ENCODE assay signal across 1 cellular context in the genomic region with DNA sequence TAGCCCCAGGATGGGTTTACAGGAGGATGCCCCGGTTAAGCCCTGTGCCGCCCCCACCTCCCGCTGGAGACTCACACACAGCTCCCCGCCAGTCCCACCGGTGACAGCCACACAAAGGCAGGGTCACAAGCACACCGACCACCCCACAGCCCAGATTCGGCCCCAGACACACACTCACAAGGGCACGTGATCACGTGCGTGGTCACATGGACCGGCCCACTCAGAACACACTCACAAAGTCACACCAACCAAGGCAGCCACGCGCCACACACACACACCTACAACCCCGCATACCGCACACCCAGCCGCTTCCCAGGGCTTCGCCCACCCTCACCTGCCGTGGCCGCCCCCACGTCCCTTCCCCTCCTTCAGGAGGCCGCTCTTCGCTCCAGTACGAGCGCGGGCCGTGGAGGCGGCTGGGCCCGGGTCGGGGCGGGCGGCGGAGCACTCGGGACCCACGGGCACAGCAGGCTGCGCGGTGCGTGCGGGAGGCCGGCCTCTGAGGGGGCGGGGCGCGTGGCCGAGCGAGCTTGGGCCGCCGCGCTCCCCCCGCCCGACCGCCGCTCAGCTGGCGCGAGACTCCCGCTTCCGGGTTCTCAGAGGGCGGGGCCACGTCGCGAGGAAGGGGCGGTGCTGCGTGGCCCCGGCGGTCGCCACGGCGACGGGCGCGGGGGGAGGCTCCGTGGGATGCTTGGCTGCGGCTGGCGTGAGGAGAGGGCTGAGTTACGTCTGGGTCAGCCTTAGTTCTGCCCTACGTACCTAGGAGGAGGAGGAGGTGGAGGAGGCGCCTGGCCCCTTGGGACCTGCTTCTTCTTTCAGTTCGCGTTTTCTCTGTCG.
TF ChIP-seq lines count a peak whose summit lies in the region.

A gene with protein sequence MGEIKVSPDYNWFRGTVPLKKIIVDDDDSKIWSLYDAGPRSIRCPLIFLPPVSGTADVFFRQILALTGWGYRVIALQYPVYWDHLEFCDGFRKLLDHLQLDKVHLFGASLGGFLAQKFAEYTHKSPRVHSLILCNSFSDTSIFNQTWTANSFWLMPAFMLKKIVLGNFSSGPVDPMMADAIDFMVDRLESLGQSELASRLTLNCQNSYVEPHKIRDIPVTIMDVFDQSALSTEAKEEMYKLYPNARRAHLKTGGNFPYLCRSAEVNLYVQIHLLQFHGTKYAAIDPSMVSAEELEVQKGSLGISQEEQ (minus strand): TSS at position 584 of the 837 bp plus-strand sequence. CDS start 6,345 bp downstream, outside the sequence.

TF ChIP-seq in K562, 482 proteins besides CTCF, POLR2A, EP300 and RAD21 (continued from another document and continues in another):
- TF ChIP-seq SMAD1 (IDR thresholded peaks at IDR 0.05; ENCODE audit: low read depth, low read length, partially characterized antibody) (no peak), RB1 (IDR thresholded peaks at IDR 0.05; ENCODE audit: low read depth) (peak; percentile 92), MTA1 (IDR thresholded peaks at IDR 0.05; ENCODE audit: borderline replicate concordance) (peak; percentile 80), ZNF165 (CRISPR knock-in tag; IDR thresholded peaks at IDR 0.05; ENCODE audit: borderline replicate concordance) (no peak), TAF15 (IDR thresholded peaks at IDR 0.05; ENCODE audit: low read depth, low read length) (no peak), POLR2H (tag; IDR thresholded peaks at IDR 0.05; ENCODE audit: low read depth) (peak; percentile 77), NR4A1 (CRISPR knock-in tag; IDR thresholded peaks at IDR 0.05) (no peak), NR4A1 (tag; IDR thresholded peaks at IDR 0.05) (no peak), MECOM (CRISPR knock-in tag; IDR thresholded peaks at IDR 0.05) (no peak), SPI1 (IDR thresholded peaks at IDR 0.05; ENCODE audit: borderline replicate concordance, low read depth, low read length) (no peak), PHTF2 (CRISPR knock-in tag; IDR thresholded peaks at IDR 0.05) (no peak), HOXB6 (CRISPR knock-in tag; IDR thresholded peaks at IDR 0.05; ENCODE audit: borderline replicate concordance) (no peak), ZKSCAN3 (CRISPR knock-in tag; IDR thresholded peaks at IDR 0.05) (no peak), NFIX (CRISPR knock-in tag; IDR thresholded peaks at IDR 0.05; ENCODE audit: low read depth) (no peak), TCF7 (IDR thresholded peaks at IDR 0.05; ENCODE audit: borderline replicate concordance) (no peak), HMGN3 (IDR thresholded peaks at IDR 0.05; ENCODE audit: borderline replicate concordance, extremely low read depth, insufficient read length, low read depth, low read length) (peak; percentile 93), ELF1 (tag; IDR thresholded peaks at IDR 0.05) (peak; percentile 99), C11orf30 (IDR thresholded peaks at IDR 0.05; ENCODE audit: low read depth) (peak; percentile 27; the same call in 1 of the 2 replicates), TAL1 (IDR thresholded peaks at IDR 0.05) (no peak), RBM22 (IDR thresholded peaks at IDR 0.05; ENCODE audit: low read depth, low read length, poor library complexity, severe bottlenecking) (peak; percentile 94), ADNP (tag; IDR thresholded peaks at IDR 0.05) (no peak), MCM7 (IDR thresholded peaks at IDR 0.05) (no peak), FUS (optimal IDR thresholded peaks at IDR 0.05; ENCODE audit: low read depth, low read length) (no peak), E2F3 (CRISPR knock-in tag; IDR thresholded peaks at IDR 0.05) (0 out of 2 replicates have a peak, but pooled peaks have one; percentile 51), PTBP1 (IDR thresholded peaks at IDR 0.05; ENCODE audit: low read depth, low read length) (no peak), FOXK1 (CRISPR knock-in tag; IDR thresholded peaks at IDR 0.05; ENCODE audit: borderline replicate concordance) (no peak), PCBP1 (IDR thresholded peaks at IDR 0.05; ENCODE audit: low read depth, low read length, poor library complexity, severe bottlenecking) (peak; percentile 92), POLR3A (IDR thresholded peaks at IDR 0.05; ENCODE audit: borderline replicate concordance, extremely low read depth, insufficient read depth, insufficient read length) (no peak), THRAP3 (IDR thresholded peaks at IDR 0.05; ENCODE audit: borderline replicate concordance) (no peak), NFYB (IDR thresholded peaks at IDR 0.05; ENCODE audit: extremely low read depth, insufficient read length) (no peak), MEF2A (IDR thresholded peaks at IDR 0.05; ENCODE audit: control insufficient read depth, low read depth, low read length) (no peak), ATF1 (CRISPR knock-in tag; IDR thresholded peaks at IDR 0.05) (no peak), ATF1 (tag; IDR thresholded peaks at IDR 0.05) (peak; percentile 75), BHLHE40 (IDR thresholded peaks at IDR 0.05; ENCODE audit: low read length) (peak; percentile 95), KAT2B (IDR thresholded peaks at IDR 0.05; ENCODE audit: low read depth, low read length) (no peak)
- TF ChIP-seq, protein P1, sequence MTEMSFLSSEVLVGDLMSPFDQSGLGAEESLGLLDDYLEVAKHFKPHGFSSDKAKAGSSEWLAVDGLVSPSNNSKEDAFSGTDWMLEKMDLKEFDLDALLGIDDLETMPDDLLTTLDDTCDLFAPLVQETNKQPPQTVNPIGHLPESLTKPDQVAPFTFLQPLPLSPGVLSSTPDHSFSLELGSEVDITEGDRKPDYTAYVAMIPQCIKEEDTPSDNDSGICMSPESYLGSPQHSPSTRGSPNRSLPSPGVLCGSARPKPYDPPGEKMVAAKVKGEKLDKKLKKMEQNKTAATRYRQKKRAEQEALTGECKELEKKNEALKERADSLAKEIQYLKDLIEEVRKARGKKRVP (CRISPR knock-in tag; IDR thresholded peaks at IDR 0.05) = no peak
- TF ChIP-seq, protein P2, sequence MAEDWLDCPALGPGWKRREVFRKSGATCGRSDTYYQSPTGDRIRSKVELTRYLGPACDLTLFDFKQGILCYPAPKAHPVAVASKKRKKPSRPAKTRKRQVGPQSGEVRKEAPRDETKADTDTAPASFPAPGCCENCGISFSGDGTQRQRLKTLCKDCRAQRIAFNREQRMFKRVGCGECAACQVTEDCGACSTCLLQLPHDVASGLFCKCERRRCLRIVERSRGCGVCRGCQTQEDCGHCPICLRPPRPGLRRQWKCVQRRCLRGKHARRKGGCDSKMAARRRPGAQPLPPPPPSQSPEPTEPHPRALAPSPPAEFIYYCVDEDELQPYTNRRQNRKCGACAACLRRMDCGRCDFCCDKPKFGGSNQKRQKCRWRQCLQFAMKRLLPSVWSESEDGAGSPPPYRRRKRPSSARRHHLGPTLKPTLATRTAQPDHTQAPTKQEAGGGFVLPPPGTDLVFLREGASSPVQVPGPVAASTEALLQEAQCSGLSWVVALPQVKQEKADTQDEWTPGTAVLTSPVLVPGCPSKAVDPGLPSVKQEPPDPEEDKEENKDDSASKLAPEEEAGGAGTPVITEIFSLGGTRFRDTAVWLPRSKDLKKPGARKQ (CRISPR knock-in tag; IDR thresholded peaks at IDR 0.05) = no peak
- TF ChIP-seq, protein P3, sequence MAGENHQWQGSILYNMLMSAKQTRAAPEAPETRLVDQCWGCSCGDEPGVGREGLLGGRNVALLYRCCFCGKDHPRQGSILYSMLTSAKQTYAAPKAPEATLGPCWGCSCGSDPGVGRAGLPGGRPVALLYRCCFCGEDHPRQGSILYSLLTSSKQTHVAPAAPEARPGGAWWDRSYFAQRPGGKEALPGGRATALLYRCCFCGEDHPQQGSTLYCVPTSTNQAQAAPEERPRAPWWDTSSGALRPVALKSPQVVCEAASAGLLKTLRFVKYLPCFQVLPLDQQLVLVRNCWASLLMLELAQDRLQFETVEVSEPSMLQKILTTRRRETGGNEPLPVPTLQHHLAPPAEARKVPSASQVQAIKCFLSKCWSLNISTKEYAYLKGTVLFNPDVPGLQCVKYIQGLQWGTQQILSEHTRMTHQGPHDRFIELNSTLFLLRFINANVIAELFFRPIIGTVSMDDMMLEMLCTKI (IDR thresholded peaks at IDR 0.05; ENCODE audit: partially characterized antibody) = no peak
- TF ChIP-seq, protein P4, sequence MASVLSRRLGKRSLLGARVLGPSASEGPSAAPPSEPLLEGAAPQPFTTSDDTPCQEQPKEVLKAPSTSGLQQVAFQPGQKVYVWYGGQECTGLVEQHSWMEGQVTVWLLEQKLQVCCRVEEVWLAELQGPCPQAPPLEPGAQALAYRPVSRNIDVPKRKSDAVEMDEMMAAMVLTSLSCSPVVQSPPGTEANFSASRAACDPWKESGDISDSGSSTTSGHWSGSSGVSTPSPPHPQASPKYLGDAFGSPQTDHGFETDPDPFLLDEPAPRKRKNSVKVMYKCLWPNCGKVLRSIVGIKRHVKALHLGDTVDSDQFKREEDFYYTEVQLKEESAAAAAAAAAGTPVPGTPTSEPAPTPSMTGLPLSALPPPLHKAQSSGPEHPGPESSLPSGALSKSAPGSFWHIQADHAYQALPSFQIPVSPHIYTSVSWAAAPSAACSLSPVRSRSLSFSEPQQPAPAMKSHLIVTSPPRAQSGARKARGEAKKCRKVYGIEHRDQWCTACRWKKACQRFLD (CRISPR knock-in tag; IDR thresholded peaks at IDR 0.05) = no peak; the same call in 1 of the 2 replicates
- TF ChIP-seq, protein P5, sequence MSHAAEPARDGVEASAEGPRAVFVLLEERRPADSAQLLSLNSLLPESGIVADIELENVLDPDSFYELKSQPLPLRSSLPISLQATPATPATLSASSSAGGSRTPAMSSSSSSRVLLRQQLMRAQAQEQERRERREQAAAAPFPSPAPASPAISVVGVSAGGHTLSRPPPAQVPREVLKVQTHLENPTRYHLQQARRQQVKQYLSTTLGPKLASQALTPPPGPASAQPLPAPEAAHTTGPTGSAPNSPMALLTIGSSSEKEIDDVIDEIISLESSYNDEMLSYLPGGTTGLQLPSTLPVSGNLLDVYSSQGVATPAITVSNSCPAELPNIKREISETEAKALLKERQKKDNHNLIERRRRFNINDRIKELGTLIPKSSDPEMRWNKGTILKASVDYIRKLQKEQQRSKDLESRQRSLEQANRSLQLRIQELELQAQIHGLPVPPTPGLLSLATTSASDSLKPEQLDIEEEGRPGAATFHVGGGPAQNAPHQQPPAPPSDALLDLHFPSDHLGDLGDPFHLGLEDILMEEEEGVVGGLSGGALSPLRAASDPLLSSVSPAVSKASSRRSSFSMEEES (CRISPR knock-in tag; IDR thresholded peaks at IDR 0.05) = peak; percentile 91
- TF ChIP-seq, protein P6, sequence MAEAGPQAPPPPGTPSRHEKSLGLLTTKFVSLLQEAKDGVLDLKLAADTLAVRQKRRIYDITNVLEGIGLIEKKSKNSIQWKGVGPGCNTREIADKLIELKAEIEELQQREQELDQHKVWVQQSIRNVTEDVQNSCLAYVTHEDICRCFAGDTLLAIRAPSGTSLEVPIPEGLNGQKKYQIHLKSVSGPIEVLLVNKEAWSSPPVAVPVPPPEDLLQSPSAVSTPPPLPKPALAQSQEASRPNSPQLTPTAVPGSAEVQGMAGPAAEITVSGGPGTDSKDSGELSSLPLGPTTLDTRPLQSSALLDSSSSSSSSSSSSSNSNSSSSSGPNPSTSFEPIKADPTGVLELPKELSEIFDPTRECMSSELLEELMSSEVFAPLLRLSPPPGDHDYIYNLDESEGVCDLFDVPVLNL (CRISPR knock-in tag; IDR thresholded peaks at IDR 0.05; ENCODE audit: low read depth) = peak; percentile 68; the same call in 1 of the 2 replicates
- TF ChIP-seq, protein P7, sequence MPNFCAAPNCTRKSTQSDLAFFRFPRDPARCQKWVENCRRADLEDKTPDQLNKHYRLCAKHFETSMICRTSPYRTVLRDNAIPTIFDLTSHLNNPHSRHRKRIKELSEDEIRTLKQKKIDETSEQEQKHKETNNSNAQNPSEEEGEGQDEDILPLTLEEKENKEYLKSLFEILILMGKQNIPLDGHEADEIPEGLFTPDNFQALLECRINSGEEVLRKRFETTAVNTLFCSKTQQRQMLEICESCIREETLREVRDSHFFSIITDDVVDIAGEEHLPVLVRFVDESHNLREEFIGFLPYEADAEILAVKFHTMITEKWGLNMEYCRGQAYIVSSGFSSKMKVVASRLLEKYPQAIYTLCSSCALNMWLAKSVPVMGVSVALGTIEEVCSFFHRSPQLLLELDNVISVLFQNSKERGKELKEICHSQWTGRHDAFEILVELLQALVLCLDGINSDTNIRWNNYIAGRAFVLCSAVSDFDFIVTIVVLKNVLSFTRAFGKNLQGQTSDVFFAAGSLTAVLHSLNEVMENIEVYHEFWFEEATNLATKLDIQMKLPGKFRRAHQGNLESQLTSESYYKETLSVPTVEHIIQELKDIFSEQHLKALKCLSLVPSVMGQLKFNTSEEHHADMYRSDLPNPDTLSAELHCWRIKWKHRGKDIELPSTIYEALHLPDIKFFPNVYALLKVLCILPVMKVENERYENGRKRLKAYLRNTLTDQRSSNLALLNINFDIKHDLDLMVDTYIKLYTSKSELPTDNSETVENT (CRISPR knock-in tag; IDR thresholded peaks at IDR 0.05) = no peak
- TF ChIP-seq, protein P8, sequence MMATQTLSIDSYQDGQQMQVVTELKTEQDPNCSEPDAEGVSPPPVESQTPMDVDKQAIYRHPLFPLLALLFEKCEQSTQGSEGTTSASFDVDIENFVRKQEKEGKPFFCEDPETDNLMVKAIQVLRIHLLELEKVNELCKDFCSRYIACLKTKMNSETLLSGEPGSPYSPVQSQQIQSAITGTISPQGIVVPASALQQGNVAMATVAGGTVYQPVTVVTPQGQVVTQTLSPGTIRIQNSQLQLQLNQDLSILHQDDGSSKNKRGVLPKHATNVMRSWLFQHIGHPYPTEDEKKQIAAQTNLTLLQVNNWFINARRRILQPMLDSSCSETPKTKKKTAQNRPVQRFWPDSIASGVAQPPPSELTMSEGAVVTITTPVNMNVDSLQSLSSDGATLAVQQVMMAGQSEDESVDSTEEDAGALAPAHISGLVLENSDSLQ (IDR thresholded peaks at IDR 0.05) = no peak; the same call in 1 of the 2 replicates
- TF ChIP-seq, protein P9, sequence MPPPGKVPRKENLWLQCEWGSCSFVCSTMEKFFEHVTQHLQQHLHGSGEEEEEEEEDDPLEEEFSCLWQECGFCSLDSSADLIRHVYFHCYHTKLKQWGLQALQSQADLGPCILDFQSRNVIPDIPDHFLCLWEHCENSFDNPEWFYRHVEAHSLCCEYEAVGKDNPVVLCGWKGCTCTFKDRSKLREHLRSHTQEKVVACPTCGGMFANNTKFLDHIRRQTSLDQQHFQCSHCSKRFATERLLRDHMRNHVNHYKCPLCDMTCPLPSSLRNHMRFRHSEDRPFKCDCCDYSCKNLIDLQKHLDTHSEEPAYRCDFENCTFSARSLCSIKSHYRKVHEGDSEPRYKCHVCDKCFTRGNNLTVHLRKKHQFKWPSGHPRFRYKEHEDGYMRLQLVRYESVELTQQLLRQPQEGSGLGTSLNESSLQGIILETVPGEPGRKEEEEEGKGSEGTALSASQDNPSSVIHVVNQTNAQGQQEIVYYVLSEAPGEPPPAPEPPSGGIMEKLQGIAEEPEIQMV (tag; conservative IDR thresholded peaks at IDR 0.05; ENCODE audit: low read depth) = no peak
- TF ChIP-seq, protein P10, sequence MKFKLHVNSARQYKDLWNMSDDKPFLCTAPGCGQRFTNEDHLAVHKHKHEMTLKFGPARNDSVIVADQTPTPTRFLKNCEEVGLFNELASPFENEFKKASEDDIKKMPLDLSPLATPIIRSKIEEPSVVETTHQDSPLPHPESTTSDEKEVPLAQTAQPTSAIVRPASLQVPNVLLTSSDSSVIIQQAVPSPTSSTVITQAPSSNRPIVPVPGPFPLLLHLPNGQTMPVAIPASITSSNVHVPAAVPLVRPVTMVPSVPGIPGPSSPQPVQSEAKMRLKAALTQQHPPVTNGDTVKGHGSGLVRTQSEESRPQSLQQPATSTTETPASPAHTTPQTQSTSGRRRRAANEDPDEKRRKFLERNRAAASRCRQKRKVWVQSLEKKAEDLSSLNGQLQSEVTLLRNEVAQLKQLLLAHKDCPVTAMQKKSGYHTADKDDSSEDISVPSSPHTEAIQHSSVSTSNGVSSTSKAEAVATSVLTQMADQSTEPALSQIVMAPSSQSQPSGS (CRISPR knock-in tag; IDR thresholded peaks at IDR 0.05) = no peak
